Comparison of ENCODE assay signal across 1 cellular context in the genomic region with DNA sequence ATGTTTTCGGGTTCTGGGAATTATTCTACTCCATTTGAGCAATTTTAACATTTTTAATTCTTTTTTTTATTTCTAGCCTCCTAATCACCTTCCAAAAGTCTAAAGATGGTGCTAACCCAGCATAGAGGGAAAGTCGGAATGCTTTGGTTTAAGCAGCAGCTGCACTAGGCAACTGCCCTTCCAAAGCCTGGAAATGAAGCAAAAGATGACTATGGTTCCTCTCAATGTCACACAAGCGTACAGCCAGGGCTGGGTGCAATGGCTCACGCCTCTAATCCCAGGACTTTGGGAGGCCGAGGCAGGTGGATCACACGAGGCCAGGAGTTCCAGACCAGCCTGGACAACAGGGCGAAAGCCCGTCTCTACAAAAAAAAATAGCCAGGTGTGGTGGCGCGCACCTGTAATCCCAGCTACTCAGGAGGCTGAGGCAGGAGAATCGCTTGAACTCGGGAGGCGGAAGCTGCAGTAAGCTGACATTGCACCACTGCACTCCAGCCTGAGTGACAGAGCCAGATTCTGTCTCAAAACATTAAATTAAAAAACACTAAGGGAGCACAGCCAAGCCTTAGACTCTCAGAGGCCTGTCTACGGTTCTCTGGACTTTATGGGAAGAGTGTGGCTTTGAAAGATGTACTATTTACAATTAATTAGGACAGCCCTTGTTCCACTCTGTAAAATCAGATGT.
TF ChIP-seq lines count a peak whose summit lies in the region.

No MANE protein-coding gene starts in this region.

TF ChIP-seq in IMR-90, 13 proteins besides CTCF, POLR2A, EP300 and RAD21:
- no peak for TF ChIP-seq MXI1 (IDR thresholded peaks at IDR 0.05; ENCODE audit: borderline replicate concordance, low read depth, low read length)
- TF ChIP-seq RFX5 (IDR thresholded peaks at IDR 0.05; ENCODE audit: low read depth, low read length) = no peak
- TF ChIP-seq MAFK (IDR thresholded peaks at IDR 0.05; ENCODE audit: low read depth, low read length) = no peak
- TF ChIP-seq RCOR1 (IDR thresholded peaks at IDR 0.05; ENCODE audit: insufficient replicate concordance, low read length) = no peak
- no peak for TF ChIP-seq NFE2L2 (IDR thresholded peaks at IDR 0.05; ENCODE audit: low read depth, low read length)
- TF ChIP-seq BHLHE40 (IDR thresholded peaks at IDR 0.05; ENCODE audit: low read depth, low read length) = no peak
- TF ChIP-seq FOS (IDR thresholded peaks at IDR 0.05; ENCODE audit: low read depth, low read length) = no peak
- TF ChIP-seq CEBPB (IDR thresholded peaks at IDR 0.05; ENCODE audit: low read depth, low read length) = no peak
- TF ChIP-seq CHD1 (IDR thresholded peaks at IDR 0.05; ENCODE audit: low read depth, low read length) = no peak
- TF ChIP-seq SMC3 (IDR thresholded peaks at IDR 0.05; ENCODE audit: low read depth, low read length) = no peak
- no peak for TF ChIP-seq MAZ (IDR thresholded peaks at IDR 0.05; ENCODE audit: borderline replicate concordance, low read depth, low read length)
- TF ChIP-seq ELK1 (IDR thresholded peaks at IDR 0.05; ENCODE audit: borderline replicate concordance, low read depth, low read length) = no peak
- no peak for TF ChIP-seq USF2 (IDR thresholded peaks at IDR 0.05; ENCODE audit: low read depth, low read length)
